2 cellular contexts compared by ENCODE assay signal in genomic region chr22:40406063-40406890, GRCh38.
TF ChIP-seq lines count a peak whose summit lies in the region.

No MANE protein-coding gene starts in this region.

TF ChIP-seq in IMR-90, 13 proteins besides CTCF, POLR2A, EP300 and RAD21:
- no peak for TF ChIP-seq NFE2L2 (IDR thresholded peaks at IDR 0.05; ENCODE audit: low read depth, low read length)
- no peak for TF ChIP-seq MXI1 (IDR thresholded peaks at IDR 0.05; ENCODE audit: borderline replicate concordance, low read depth, low read length)
- no peak for TF ChIP-seq FOS (IDR thresholded peaks at IDR 0.05; ENCODE audit: low read depth, low read length)
- no peak for TF ChIP-seq MAFK (IDR thresholded peaks at IDR 0.05; ENCODE audit: low read depth, low read length)
- TF ChIP-seq SMC3 (IDR thresholded peaks at IDR 0.05; ENCODE audit: low read depth, low read length), result no peak
- TF ChIP-seq RFX5 (IDR thresholded peaks at IDR 0.05; ENCODE audit: low read depth, low read length), result no peak
- TF ChIP-seq USF2 (IDR thresholded peaks at IDR 0.05; ENCODE audit: low read depth, low read length), result no peak
- TF ChIP-seq CHD1 (IDR thresholded peaks at IDR 0.05; ENCODE audit: low read depth, low read length), result no peak
- no peak for TF ChIP-seq BHLHE40 (IDR thresholded peaks at IDR 0.05; ENCODE audit: low read depth, low read length)
- TF ChIP-seq, protein P1, sequence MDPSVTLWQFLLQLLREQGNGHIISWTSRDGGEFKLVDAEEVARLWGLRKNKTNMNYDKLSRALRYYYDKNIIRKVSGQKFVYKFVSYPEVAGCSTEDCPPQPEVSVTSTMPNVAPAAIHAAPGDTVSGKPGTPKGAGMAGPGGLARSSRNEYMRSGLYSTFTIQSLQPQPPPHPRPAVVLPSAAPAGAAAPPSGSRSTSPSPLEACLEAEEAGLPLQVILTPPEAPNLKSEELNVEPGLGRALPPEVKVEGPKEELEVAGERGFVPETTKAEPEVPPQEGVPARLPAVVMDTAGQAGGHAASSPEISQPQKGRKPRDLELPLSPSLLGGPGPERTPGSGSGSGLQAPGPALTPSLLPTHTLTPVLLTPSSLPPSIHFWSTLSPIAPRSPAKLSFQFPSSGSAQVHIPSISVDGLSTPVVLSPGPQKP (IDR thresholded peaks at IDR 0.05; ENCODE audit: borderline replicate concordance, low read depth, low read length), result no peak
- no peak for TF ChIP-seq RCOR1 (IDR thresholded peaks at IDR 0.05; ENCODE audit: insufficient replicate concordance, low read length)
- TF ChIP-seq MAZ (IDR thresholded peaks at IDR 0.05; ENCODE audit: borderline replicate concordance, low read depth, low read length), result no peak
- TF ChIP-seq CEBPB (IDR thresholded peaks at IDR 0.05; ENCODE audit: low read depth, low read length), result no peak

TF ChIP-seq in HepG2, 621 proteins besides CTCF, POLR2A, EP300 and RAD21:
- TF ChIP-seq, protein P2, sequence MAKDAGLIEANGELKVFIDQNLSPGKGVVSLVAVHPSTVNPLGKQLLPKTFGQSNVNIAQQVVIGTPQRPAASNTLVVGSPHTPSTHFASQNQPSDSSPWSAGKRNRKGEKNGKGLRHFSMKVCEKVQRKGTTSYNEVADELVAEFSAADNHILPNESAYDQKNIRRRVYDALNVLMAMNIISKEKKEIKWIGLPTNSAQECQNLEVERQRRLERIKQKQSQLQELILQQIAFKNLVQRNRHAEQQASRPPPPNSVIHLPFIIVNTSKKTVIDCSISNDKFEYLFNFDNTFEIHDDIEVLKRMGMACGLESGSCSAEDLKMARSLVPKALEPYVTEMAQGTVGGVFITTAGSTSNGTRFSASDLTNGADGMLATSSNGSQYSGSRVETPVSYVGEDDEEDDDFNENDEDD (CRISPR knock-in tag; IDR thresholded peaks at IDR 0.05; ENCODE audit: borderline replicate concordance), result no peak
- TF ChIP-seq TBX2 (CRISPR knock-in tag; IDR thresholded peaks at IDR 0.05; ENCODE audit: borderline replicate concordance) (no peak), ZNF619 (CRISPR knock-in tag; IDR thresholded peaks at IDR 0.05) (no peak), PLRG1 (conservative IDR thresholded peaks at IDR 0.05) (no peak), ADNP (CRISPR knock-in tag; IDR thresholded peaks at IDR 0.05) (no peak), RXRA (CRISPR knock-in tag; IDR thresholded peaks at IDR 0.05) (no peak), XBP1 (CRISPR knock-in tag; IDR thresholded peaks at IDR 0.05) (no peak), ELF3 (CRISPR knock-in tag; IDR thresholded peaks at IDR 0.05) (no peak), ZNF652 (CRISPR knock-in tag; IDR thresholded peaks at IDR 0.05; ENCODE audit: borderline replicate concordance, low read depth) (no peak), HNF1B (CRISPR knock-in tag; IDR thresholded peaks at IDR 0.05) (no peak)
